1 cellular context compared by ENCODE assay signal in the genomic region with DNA sequence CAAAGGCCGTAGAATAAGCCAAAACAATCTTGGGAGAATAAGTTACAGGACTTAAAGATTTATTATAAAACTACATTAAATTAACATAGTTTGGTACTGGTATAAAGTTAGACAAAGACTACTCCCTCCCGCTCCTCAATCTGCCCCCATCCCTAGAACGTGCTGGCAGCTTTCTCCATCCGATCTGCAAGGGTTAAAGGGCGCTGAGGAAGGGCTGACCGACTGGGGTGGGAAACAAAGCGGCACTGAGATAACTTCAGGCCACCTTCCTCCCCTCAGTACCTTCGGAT.
TF ChIP-seq lines count a peak whose summit lies in the region.

No MANE protein-coding gene starts in this region.

TF ChIP-seq in endothelial cell of umbilical vein, 7 proteins besides CTCF, POLR2A, EP300 and RAD21 (continued from another document):
- TF ChIP-seq MYC (IDR thresholded peaks at IDR 0.05; ENCODE audit: low read depth, low read length) (no peak), JUN (IDR thresholded peaks at IDR 0.05; ENCODE audit: borderline replicate concordance, insufficient read depth, insufficient read length, low read depth) (no peak), FOS (IDR thresholded peaks at IDR 0.05; ENCODE audit: borderline replicate concordance, insufficient read depth, low read length) (no peak), POLR2AphosphoS5 (IDR thresholded peaks at IDR 0.05; ENCODE audit: insufficient read depth, low read depth, low read length) (no peak), EZH2 (IDR thresholded peaks at IDR 0.05; ENCODE audit: borderline replicate concordance, low read depth, low read length, severe bottlenecking) (no peak)
